Comparison of ENCODE assay signal across 7 cellular contexts in the genomic region with DNA sequence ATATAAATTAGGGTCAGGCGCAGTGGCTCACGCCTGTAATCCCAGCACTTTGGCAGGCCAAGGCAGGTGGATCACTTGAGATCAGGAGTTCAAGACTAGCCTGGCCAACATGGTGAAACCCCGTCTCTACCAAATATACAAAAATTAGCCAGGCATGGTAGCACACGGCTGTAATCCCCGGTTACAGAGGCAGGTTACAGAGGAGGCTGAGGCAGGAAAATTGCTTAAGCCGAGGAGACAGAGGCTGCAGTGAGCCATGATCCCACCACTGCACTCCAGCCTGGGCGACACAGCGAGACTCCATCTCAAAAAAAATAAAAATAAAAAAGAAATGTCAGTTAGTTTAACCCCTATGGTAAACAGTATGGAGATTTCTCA. TPM values are rescaled to one million over a fixed set of nuclear protein-coding genes. Genes with fewer than 3 reads are reported as not detected.
A peak's percentile ranks its signal among the peaks of the same experiment; 100 is the strongest.
DNase-seq lines count a peak whose midpoint lies in the region; ATAC-seq, FAIRE-seq and TF ChIP-seq lines count a peak whose summit lies in the region.
"Not testable (repeated sequence)": the region's sequence is repeated elsewhere in the genome, so short reads cannot be mapped to it uniquely, and the experiment has no call there.

No MANE protein-coding gene starts in this region.

- TF ChIP-seq RAD21 in GM12878 (IDR thresholded peaks at IDR 0.05; ENCODE audit: insufficient read depth, low read depth, low read length), result not testable (repeated sequence)

- H3K4me2 ChIP-seq in BLaER1 (peak overlapping the region; percentile 4; the same call in 1 of the 2 replicates), Loucy (ENCODE audit: low read depth, low read length, poor library complexity, severe bottlenecking) (peak overlapping the region; percentile 25), OCI-LY3 (ENCODE audit: low read length) (peak overlapping the region; percentile 47), SU-DHL-6 (ENCODE audit: low read depth, low read length, poor library complexity, severe bottlenecking) (peak overlapping the region; percentile 85), GM12878 (ENCODE audit: control insufficient read depth, insufficient read depth) (peak overlapping the region; percentile 40; the same call in 1 of the 2 replicates)

- DNase-seq in GM12878 (ENCODE audit: low read depth, low spot score); naive B cell: not testable (repeated sequence)

- not testable (repeated sequence) for H3K4me3 ChIP-seq in BLaER1; Loucy (ENCODE audit: low read length, poor library complexity, severe bottlenecking); GM12878
- H3K4me3 ChIP-seq in OCI-LY3 (ENCODE audit: low read length) (peak overlapping the region; percentile 19; the same call in 1 of the 2 replicates), SU-DHL-6 (ENCODE audit: insufficient read depth, low read length, poor library complexity, severe bottlenecking) (peak overlapping the region; percentile 60)

- H3K36me3 ChIP-seq in BLaER1; Loucy (ENCODE audit: insufficient read depth, low read length); OCI-LY3 (replicated peaks; ENCODE audit: low read depth, low read length); SU-DHL-6 (ENCODE audit: low read length); GM12878 (ENCODE audit: control insufficient read depth in 2 of 2, insufficient read depth in 2 of 2, low read length in 1 of 2): not testable (repeated sequence)

- TF ChIP-seq POLR2A in GM12878 (IDR thresholded peaks at IDR 0.05; ENCODE audit: low read depth, low read length), result not testable (repeated sequence)

- H3K4me3 Mint-ChIP-seq in IgD-negative memory B cell, result peak overlapping the region in 3 of 4 donors; percentile 26 to 71 (median 46)
- peak overlapping the region in 2 of 8 donors; percentile 35 to 59 for H3K4me3 Mint-ChIP-seq in naive B cell

- not testable (repeated sequence) for H3K27ac Mint-ChIP-seq in IgD-negative memory B cell
- H3K27ac Mint-ChIP-seq in naive B cell, result peak overlapping the region in 4 of 6 donors; percentile 49 to 72 (median 56)

- H3K27ac ChIP-seq in BLaER1; OCI-LY3 (ENCODE audit: low read length); GM12878 (ENCODE audit: control insufficient read depth, insufficient read depth): not testable (repeated sequence)
- H3K27ac ChIP-seq in SU-DHL-6 (ENCODE audit: low read depth, low read length), result peak overlapping the region; percentile 99

- in situ Hi-C loops in GM12878 (cut with MboI), result not testable (repeated sequence)

- H3K27me3 Mint-ChIP-seq in IgD-negative memory B cell, naive B cell: not testable (repeated sequence)

- peak; percentile 52 for ATAC-seq in GM12878
- ATAC-seq in naive B cell (ENCODE audit: low read depth in 2 of 2), result peak in 1 of 2 donors; percentile 34

- not testable (repeated sequence) for H3K9me2 ChIP-seq in Loucy (replicated peaks; ENCODE audit: low read depth, low read length); SU-DHL-6 (replicated peaks; ENCODE audit: insufficient read depth, low read length)

- RAD21 ChIA-PET in GM12878 (lab: Charles Lee; ENCODE audit: unreplicated experiment), result not testable (repeated sequence)

- H3K9me3 Mint-ChIP-seq in IgD-negative memory B cell, naive B cell: not testable (repeated sequence)

- not testable (repeated sequence) for H3K9me3 ChIP-seq in BLaER1; Loucy (ENCODE audit: insufficient read depth, low read depth, low read length); OCI-LY3 (ENCODE audit: insufficient read depth, low read length); SU-DHL-6 (ENCODE audit: insufficient read depth, low read length); GM12878 (replicated peaks; ENCODE audit: control insufficient read depth, insufficient read depth, low read length)

- H4K20me1 ChIP-seq in BLaER1; Loucy (ENCODE audit: insufficient read depth, low read length, poor library complexity, severe bottlenecking); SU-DHL-6 (ENCODE audit: low read depth, low read length); GM12878 (ENCODE audit: control insufficient read depth, insufficient read depth): not testable (repeated sequence)
- peaks cover 22% of the 10 kb centered on the region; the same call in 1 of the 2 replicates for H4K20me1 ChIP-seq in OCI-LY3 (ENCODE audit: insufficient read depth, low read length)

- not testable (repeated sequence) for TF ChIP-seq CTCF in Loucy (conservative IDR thresholded peaks at IDR 0.05; ENCODE audit: low read length); OCI-LY3 (IDR thresholded peaks at IDR 0.05; ENCODE audit: low read depth, low read length); SU-DHL-6 (IDR thresholded peaks at IDR 0.05; ENCODE audit: insufficient read depth, low read length, poor library complexity, severe bottlenecking); GM12878 (IDR thresholded peaks at IDR 0.05 in 2 of 3, conservative IDR thresholded peaks at IDR 0.05 in 1 of 3; ENCODE audit: control insufficient read depth in 2 of 3, extremely low read depth in 1 of 3, insufficient read depth in 1 of 3, low read depth in 3 of 3, low read length in 3 of 3)

- CTCF ChIA-PET in GM12878 (lab: Yijun Ruan, JAX), result not testable (repeated sequence)

- peaks cover 18% of the 10 kb centered on the region for H3K4me1 ChIP-seq in BLaER1
- peaks cover 51% of the 10 kb centered on the region for H3K4me1 ChIP-seq in Loucy (ENCODE audit: insufficient read depth, low read length, poor library complexity, severe bottlenecking)
- H3K4me1 ChIP-seq in OCI-LY3 (ENCODE audit: low read length), result peaks cover 34% of the 10 kb centered on the region
- not testable (repeated sequence) for H3K4me1 ChIP-seq in GM12878 (ENCODE audit: control insufficient read depth, insufficient read depth, low read length)

- FAIRE-seq in GM12878 (lab: Jason Lieb, UNC), result not testable (repeated sequence)

- not testable (repeated sequence) for H3K36me3 Mint-ChIP-seq in IgD-negative memory B cell, naive B cell

- H3K27me3 ChIP-seq in BLaER1; Loucy (ENCODE audit: insufficient read depth, low read length, poor library complexity, severe bottlenecking); OCI-LY3 (ENCODE audit: low read depth, low read length); SU-DHL-6 (ENCODE audit: low read length); GM12878 (replicated peaks in 1 of 2; ENCODE audit: control insufficient read depth in 2 of 2, insufficient read depth in 2 of 2, low read length in 1 of 2): not testable (repeated sequence)

- H3K79me2 ChIP-seq in Loucy (ENCODE audit: insufficient read depth, low read length) (peaks cover 73% of the 10 kb centered on the region), OCI-LY3 (ENCODE audit: low read length) (peaks cover 52% of the 10 kb centered on the region), SU-DHL-6 (ENCODE audit: insufficient read depth, low read length) (peaks cover 91% of the 10 kb centered on the region)
- H3K79me2 ChIP-seq in GM12878 (ENCODE audit: control insufficient read depth, insufficient read depth, low read length), result not testable (repeated sequence)

- not testable (repeated sequence) for H3F3A ChIP-seq in Loucy (ENCODE audit: low read depth)
- peaks cover 67% of the 10 kb centered on the region for H3F3A ChIP-seq in SU-DHL-6 (ENCODE audit: insufficient read depth)

- peaks cover 20 to 30% (median 21%) of the 10 kb centered on the region in 3 donors for H3K4me1 Mint-ChIP-seq in IgD-negative memory B cell
- peaks cover 15 to 35% (median 33%) of the 10 kb centered on the region in 3 donors for H3K4me1 Mint-ChIP-seq in naive B cell

- SMC1A ChIA-PET in GM12878 (lab: Charles Lee; ENCODE audit: uncharacterized antibody, unreplicated experiment), result not testable (repeated sequence)

- not testable (repeated sequence) for BruUV-seq in GM12878 (replicated peaks; lab: Mats Ljungman, UMichigan)

- WGBS in GM12878 (ENCODE audit: insufficient coverage, insufficient replicate concordance, low lambda C conversion rate, missing lambda C conversion rate), result 39% methylated on average over 8 of the region's 8 CpGs

- not testable (repeated sequence) for H2AFZ ChIP-seq in Loucy (ENCODE audit: low read length); OCI-LY3 (ENCODE audit: low read depth, low read length); SU-DHL-6 (ENCODE audit: low read depth, low read length, severe bottlenecking); GM12878 (ENCODE audit: control insufficient read depth, low read depth, low read length)

- TF ChIP-seq EP300 in GM12878 (IDR thresholded peaks at IDR 0.05; ENCODE audit: borderline replicate concordance in 1 of 2, control insufficient read depth in 1 of 2, low read depth in 2 of 2, low read length in 2 of 2), result not testable (repeated sequence)

- intact Hi-C loops in GM12878 (cut with micrococcal nuclease; ENCODE audit: unreplicated experiment), result not testable (repeated sequence)

- H3K9ac ChIP-seq in BLaER1; Loucy (ENCODE audit: low read depth, low read length, poor library complexity, severe bottlenecking); OCI-LY3 (ENCODE audit: low read length); GM12878 (ENCODE audit: control insufficient read depth, insufficient read depth, low read length): not testable (repeated sequence)
- H3K9ac ChIP-seq in SU-DHL-6 (ENCODE audit: low read length), result peak overlapping the region; percentile 66

- POLR2A ChIA-PET in GM12878 (lab: Charles Lee), result interaction anchor here (0.7 kb wide), 1 partner anchor 45 kb away, joined by 4 read pairs; no protein-coding TSS in a partner anchor

RNA-seq across cellular contexts. Expression of a gene that starts 46.5 kb away (rescaled TPM):
- polyA plus RNA-seq in IgD-negative memory B cell (23.1 TPM), GM12878 (2011; rRNA removed) (17.0 and 17.3 TPM in 2 replicates), GM12878 (2014; fragmentation: Illumina TruSeq; extraction: Trizol) (11.7 and 13.7 TPM in 2 replicates), GM12878 (2014; fragmentation: Nextera tagmentation; extraction: Ambion mirVana) (1 to 10 TPM; 3.3 to 5.9 TPM), GM12878 (2014; rRNA removed) (6.5 and 8.3 TPM in 2 replicates), GM12878 (2016; fragmentation: Nextera tagmentation; extraction: Ambion mirVana) (10 to 100 TPM; 10.6 to 12.7 TPM), naive B cell (ENCODE audit: low read depth in 6 of 6) (10 to 100 TPM; 10.8 to 26.7 (median 14.1) TPM)
- 185 and 197 TPM in 2 replicates for total RNA-seq in GM12878 (2013; cell fraction: nucleolus; rRNA removed)
- total RNA-seq in GM12878 (2014; rRNA removed) (17.8 and 20.2 TPM in 2 replicates), GM12878 (2014; rRNA removed; fragmentation: Illumina TruSeq; extraction: Trizol) (25.3 and 28.3 TPM in 2 replicates), GM12878 (2021) (18.7 and 23.3 TPM in 2 replicates)
- 7.7 TPM for polyA plus RNA-seq in GM12878 (2011; ENCODE audit: low read depth)
- 10.5 and 13.0 TPM in 2 replicates for polyA plus RNA-seq in GM12878 (2011; cell fraction: cytosol; rRNA removed)
- polyA plus RNA-seq in GM12878 (2011; cell fraction: nucleus; rRNA removed), result 28.0 and 31.0 TPM in 2 replicates
- 7.7 and 8.6 TPM in 2 replicates for polyA plus RNA-seq in GM12878 (2012)
- 71.1 and 101 TPM in 2 replicates for polyA minus RNA-seq in GM12878 (2011; rRNA and poly(A)+ RNA removed)
- polyA minus RNA-seq in GM12878 (2011; cell fraction: cytosol; rRNA and poly(A)+ RNA removed), result 19.0 and 21.0 TPM in 2 replicates
- polyA minus RNA-seq in GM12878 (2011; cell fraction: nucleus; rRNA and poly(A)+ RNA removed), result 47.8 and 80.0 TPM in 2 replicates

RNA-seq across cellular contexts. Expression of a gene that starts 46.8 kb away (rescaled TPM):
- polyA plus RNA-seq in IgD-negative memory B cell (0.59 TPM), GM12878 (2011; rRNA removed) (5.2 and 5.6 TPM in 2 replicates), GM12878 (2014; fragmentation: Illumina TruSeq; extraction: Trizol) (2.1 and 2.2 TPM in 2 replicates), GM12878 (2014; fragmentation: Nextera tagmentation; extraction: Ambion mirVana) (1 to 10 TPM; 2.2 to 4.0 TPM), GM12878 (2014; rRNA removed) (0.87 and 1.3 TPM in 2 replicates), GM12878 (2016; fragmentation: Nextera tagmentation; extraction: Ambion mirVana) (1 to 10 TPM; 3.7 to 4.2 TPM), naive B cell (ENCODE audit: low read depth in 6 of 6) (under 1 TPM in 5 of 6 donors, not detected in 1; 0.41 to 0.84 (median 0.60) TPM)
- 3.1 and 3.5 TPM in 2 replicates for total RNA-seq in GM12878 (2013; cell fraction: nucleolus; rRNA removed)
- total RNA-seq in GM12878 (2014; rRNA removed) (1.5 and 2.0 TPM in 2 replicates), GM12878 (2014; rRNA removed; fragmentation: Illumina TruSeq; extraction: Trizol) (1.3 TPM in 2 replicates), GM12878 (2021) (1.8 and 2.4 TPM in 2 replicates)
- polyA plus RNA-seq in GM12878 (2011; ENCODE audit: low read depth), result 1.6 TPM
- 2.5 and 3.3 TPM in 2 replicates for polyA plus RNA-seq in GM12878 (2011; cell fraction: cytosol; rRNA removed)
- polyA plus RNA-seq in GM12878 (2011; cell fraction: nucleus; rRNA removed), result 1.1 and 2.8 TPM in 2 replicates
- 1.2 and 2.6 TPM in 2 replicates for polyA plus RNA-seq in GM12878 (2012)
- polyA minus RNA-seq in GM12878 (2011; rRNA and poly(A)+ RNA removed), result 9.1 and 12.0 TPM in 2 replicates
- 4.2 and 6.0 TPM in 2 replicates for polyA minus RNA-seq in GM12878 (2011; cell fraction: cytosol; rRNA and poly(A)+ RNA removed)
- polyA minus RNA-seq in GM12878 (2011; cell fraction: nucleus; rRNA and poly(A)+ RNA removed), result 0.85 and 1.4 TPM in 2 replicates

Comparison
In these comparisons a context has a peak if more than half of its experiments do, and no peak if none do; other contexts are left out.
1. H3K4me2 ChIP-seq: peak in every context shown above with its lines; median percentile 85 in SU-DHL-6; 47 in OCI-LY3; 40 in GM12878; 25 in Loucy; 4 in BLaER1.